In the genomic region with DNA sequence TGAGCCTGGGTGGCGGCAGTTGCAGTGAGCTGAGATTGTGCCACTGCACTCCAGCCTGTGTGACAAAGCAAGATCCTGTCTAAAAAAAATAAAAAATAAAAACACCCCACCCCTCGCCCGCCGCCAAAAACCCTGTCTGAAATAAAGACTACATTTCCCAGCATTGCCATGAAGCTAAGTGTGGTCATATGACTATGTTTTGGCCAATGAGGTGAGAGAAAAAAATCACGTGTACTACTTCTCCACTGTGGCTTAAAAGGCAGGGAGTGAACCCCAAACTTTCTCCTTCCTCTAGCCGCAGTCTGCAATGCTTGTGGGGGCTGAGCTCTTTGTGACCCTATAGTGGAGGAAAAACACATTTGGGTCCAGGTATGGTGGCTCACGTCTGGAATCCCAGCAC, we compare ENCODE assay signal across 12 cellular contexts. TPM values are rescaled to one million over a fixed set of nuclear protein-coding genes. Genes with fewer than 3 reads are reported as not detected.
DNase-seq lines count a peak whose midpoint lies in the region; TF ChIP-seq lines count a peak whose summit lies in the region.
"Had no signal": no experiment of that assay in that cellular context is flagged by ENCODE, and none has a peak within 500 bp of the region (broad histone marks: within the 10 kb centered on the region; RNA-seq: fewer than 3 reads in every experiment).

No MANE protein-coding gene starts in this region.

- H3K9me3 Mint-ChIP-seq in glutamatergic neuron (ENCODE audit: unreplicated experiment) = peaks cover 3% of the 10 kb centered on the region
- H3K9me3 Mint-ChIP-seq: activated T-helper 2 cell treated with anti-CD3 and anti-CD28 coated beads, Interferon-gamma antibody, Interleukin-2, Interleukin-4, amounts not matched to agents 10 μg/mL and 5 μg/mL and 100 μg/mL, durations not matched to agents 14 hours and 24 hours and 36 hours; stimulated activated naive CD8-positive, alpha-beta T cell treated with anti-CD3 and anti-CD28 coated beads, Interleukin-15, amount 100 ng/mL, for 72 hours had no signal

- no peaks in the 10 kb centered on the region for H3K27me3 ChIP-seq in H7 (ENCODE audit: control insufficient read depth, insufficient read depth, low read length)
- no peaks in the 10 kb centered on the region for H3K27me3 ChIP-seq in SK-N-SH (ENCODE audit: insufficient read depth)

- H3K27ac ChIP-seq in SK-N-SH (ENCODE audit: low read depth in 2 of 2, low read length in 1 of 2) = no peak overlapping the region

- H3K9ac ChIP-seq in SK-N-SH = no peak overlapping the region

- no peak overlapping the region for H3K4me2 ChIP-seq in SK-N-SH

- TF ChIP-seq CTCF in SK-N-SH (IDR thresholded peaks at IDR 0.05) (no peak), glutamatergic neuron (IDR thresholded peaks at IDR 0.05; ENCODE audit: partially characterized antibody, unreplicated experiment) (no peak)

- H3K4me1 Mint-ChIP-seq in glutamatergic neuron (ENCODE audit: low read depth, unreplicated experiment) = peaks cover 1% of the 10 kb centered on the region

- H3K27ac Mint-ChIP-seq in glutamatergic neuron (ENCODE audit: unreplicated experiment) = peak overlapping the region; percentile 33
- H3K27ac Mint-ChIP-seq: activated T-helper 2 cell treated with anti-CD3 and anti-CD28 coated beads, Interferon-gamma antibody, Interleukin-2, Interleukin-4, amounts not matched to agents 10 μg/mL and 5 μg/mL and 100 μg/mL, durations not matched to agents 14 hours and 24 hours and 36 hours; stimulated activated naive CD8-positive, alpha-beta T cell treated with anti-CD3 and anti-CD28 coated beads, Interleukin-15, amount 100 ng/mL, for 72 hours had no signal

- peaks cover 0 to 9% of the 10 kb centered on the region in 2 experiments; a peak in 1 of 4 replicates for H3K4me1 ChIP-seq in SK-N-SH (ENCODE audit: control insufficient read depth in 1 of 2, insufficient read depth in 2 of 2, low read depth in 1 of 2, low read length in 1 of 2)

- no peaks in the 10 kb centered on the region for H3K9me2 ChIP-seq in SK-N-SH

- CTCF ChIA-PET in SK-N-SH (lab: Yijun Ruan, JAX) = interaction anchor here (1.4 to 1.8 kb wide), 2 partner anchors 12 to 245 kb away, joined by 4 to 6 read pairs; no protein-coding TSS in a partner anchor

- peaks cover 5% of the 10 kb centered on the region for H3K36me3 Mint-ChIP-seq in glutamatergic neuron (ENCODE audit: unreplicated experiment)

- no peak overlapping the region for H3K4me3 ChIP-seq in H7 (ENCODE audit: insufficient read depth, low read depth, low read length)
- H3K4me3 ChIP-seq in SK-N-SH (ENCODE audit: low read depth in 2 of 2, low read length in 1 of 2) = no peak overlapping the region

- no peak for TF ChIP-seq EP300 in SK-N-SH (IDR thresholded peaks at IDR 0.05; ENCODE audit: borderline replicate concordance in 1 of 2, low read depth in 1 of 2, low read length in 1 of 2)

- H3K9me3 ChIP-seq in SK-N-SH = no peaks in the 10 kb centered on the region

- H3K36me3 ChIP-seq in H7 (replicated peaks; ENCODE audit: control insufficient read depth, insufficient read depth, low read length) (peaks cover 2% of the 10 kb centered on the region; the same call in 1 of the 2 replicates), SK-N-SH (replicated peaks in 1 of 2; ENCODE audit: control insufficient read depth in 1 of 2, insufficient read depth in 2 of 2, low read length in 1 of 2) (no peaks in the 10 kb centered on the region)

- H3F3A ChIP-seq in SK-N-SH (replicated peaks; ENCODE audit: insufficient read depth) = no peaks in the 10 kb centered on the region

- no peaks in the 10 kb centered on the region for H4K20me1 ChIP-seq in SK-N-SH (ENCODE audit: insufficient read depth)

- peaks cover 6% of the 10 kb centered on the region for H3K27me3 Mint-ChIP-seq in glutamatergic neuron (ENCODE audit: unreplicated experiment)

- H3K4me3 Mint-ChIP-seq in glutamatergic neuron (ENCODE audit: unreplicated experiment) = no peak overlapping the region
- H3K4me3 Mint-ChIP-seq: stimulated activated naive CD8-positive, alpha-beta T cell treated with anti-CD3 and anti-CD28 coated beads, Interleukin-15, amount 100 ng/mL, for 72 hours had no signal

- 73% methylated on average over 7 of the region's 7 CpGs for WGBS in SK-N-SH (ENCODE audit: low lambda C conversion rate)

- no peak for TF ChIP-seq RAD21 in SK-N-SH (IDR thresholded peaks at IDR 0.05; ENCODE audit: low read length)

- H3K79me2 ChIP-seq in SK-N-SH (ENCODE audit: insufficient read depth) = no peaks in the 10 kb centered on the region

- POLR2A ChIA-PET in SK-N-SH (lab: Yijun Ruan, JAX) = interaction anchor here (0.7 kb wide), 1 partner anchor 10 kb away, joined by 3 read pairs; no protein-coding TSS in a partner anchor

- peak; percentile 70 for DNase-seq in AG08396 (ENCODE audit: low spot score)
- peak; percentile 72 for DNase-seq in H7
- peak; percentile 55 for DNase-seq in SK-N-SH
- DNase-seq in glutamatergic neuron = no peak
- no peak for DNase-seq in stimulated activated CD4-positive, alpha-beta T cell treated with anti-CD3 and anti-CD28 coated beads, Interleukin-4, amount 100 ng/mL, for 1 hour
- DNase-seq in SHP77 (lab: John Stamatoyannopoulos, UW) = no peak
- no peak for DNase-seq in NCI-H524 treated with DMSO at 0.1 percent for 48 hours (lab: John Stamatoyannopoulos, UW)
- no peak for DNase-seq in GOT3 (lab: John Stamatoyannopoulos, UW)
- DNase-seq: NCI-H1930; stimulated activated CD4-positive, alpha-beta T cell treated with anti-CD3 and anti-CD28 coated beads, Interleukin-1b, Interleukin-23, amount 100 ng/mL, for 48 hours; stimulated activated naive CD8-positive, alpha-beta T cell treated with anti-CD3 and anti-CD28 coated beads, Interleukin-15, amount 100 ng/mL, for 72 hours had no signal

- no peak overlapping the region for H2AFZ ChIP-seq in SK-N-SH (ENCODE audit: low read depth)

TF ChIP-seq in SK-N-SH, 30 proteins besides CTCF, POLR2A, EP300 and RAD21:
- TF ChIP-seq, protein P1, sequence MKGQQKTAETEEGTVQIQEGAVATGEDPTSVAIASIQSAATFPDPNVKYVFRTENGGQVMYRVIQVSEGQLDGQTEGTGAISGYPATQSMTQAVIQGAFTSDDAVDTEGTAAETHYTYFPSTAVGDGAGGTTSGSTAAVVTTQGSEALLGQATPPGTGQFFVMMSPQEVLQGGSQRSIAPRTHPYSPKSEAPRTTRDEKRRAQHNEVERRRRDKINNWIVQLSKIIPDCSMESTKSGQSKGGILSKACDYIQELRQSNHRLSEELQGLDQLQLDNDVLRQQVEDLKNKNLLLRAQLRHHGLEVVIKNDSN (IDR thresholded peaks at IDR 0.05; ENCODE audit: borderline replicate concordance, low read depth) = peak; percentile 91
- no peak for TF ChIP-seq CHD2 (IDR thresholded peaks at IDR 0.05; ENCODE audit: low read length, partially characterized antibody)
- TF ChIP-seq FOXJ3 (CRISPR knock-in tag; IDR thresholded peaks at IDR 0.05) = no peak
- TF ChIP-seq, protein P2, sequence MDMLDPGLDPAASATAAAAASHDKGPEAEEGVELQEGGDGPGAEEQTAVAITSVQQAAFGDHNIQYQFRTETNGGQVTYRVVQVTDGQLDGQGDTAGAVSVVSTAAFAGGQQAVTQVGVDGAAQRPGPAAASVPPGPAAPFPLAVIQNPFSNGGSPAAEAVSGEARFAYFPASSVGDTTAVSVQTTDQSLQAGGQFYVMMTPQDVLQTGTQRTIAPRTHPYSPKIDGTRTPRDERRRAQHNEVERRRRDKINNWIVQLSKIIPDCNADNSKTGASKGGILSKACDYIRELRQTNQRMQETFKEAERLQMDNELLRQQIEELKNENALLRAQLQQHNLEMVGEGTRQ (IDR thresholded peaks at IDR 0.05; ENCODE audit: borderline replicate concordance, low read depth, low read length) = peak; percentile 56; the same call in 1 of the 2 replicates

RNA-seq across cellular contexts. Expression of a gene that starts 54.9 kb away (rescaled TPM):
- 49.5 and 52.0 TPM in 2 replicates for total RNA-seq in H7 (2014; rRNA removed; shearing (Covaris generic))
- polyA plus RNA-seq in SK-N-SH (2012; rRNA removed) = 75.9 and 83.8 TPM in 2 replicates
- 37.6 and 48.9 TPM in 2 replicates for polyA plus RNA-seq in SK-N-SH (2012; cell fraction: cytosol; rRNA removed)
- 80.5 and 108 TPM in 2 replicates for polyA plus RNA-seq in SK-N-SH (2012; cell fraction: nucleus; rRNA removed)
- 74.5 TPM for total RNA-seq in glutamatergic neuron (ENCODE audit: unreplicated experiment)

Comparison
In these comparisons a context has a peak if more than half of its experiments do, and no peak if none do; other contexts are left out.
1. DNase-seq: peak in AG08396 (single experiment), H7 (single experiment) and SK-N-SH (single experiment); none in glutamatergic neuron (single experiment), stimulated activated CD4-positive, alpha-beta T cell treated with anti-CD3 and anti-CD28 coated beads, Interleukin-4, amount 100 ng/mL, for 1 hour (single experiment), SHP77 (0 of 2), NCI-H524 treated with DMSO at 0.1 percent for 48 hours (single experiment) and GOT3 (single experiment).